In genomic region chr1:92583821-92584760, GRCh38 we compare ENCODE assay signal across 8 cellular contexts.
DNase-seq lines count a peak whose midpoint lies in the region; ATAC-seq and TF ChIP-seq lines count a peak whose summit lies in the region.

No MANE protein-coding gene starts in this region.

- H3K4me1 Mint-ChIP-seq in activated T-cell treated with anti-CD3 and anti-CD28 coated beads, Interleukin-2, amount 50 U/mL, for 4 hours (ENCODE audit: low read depth): peaks cover 62% of the 10 kb centered on the region
- H3K4me1 Mint-ChIP-seq in type B pancreatic cell (ENCODE audit: unreplicated experiment): no peaks in the 10 kb centered on the region

- H3K4me3 ChIP-seq in kidney epithelial cell (ENCODE audit: low read depth, low read length): no peak overlapping the region

- TF ChIP-seq CTCF in kidney epithelial cell (IDR thresholded peaks at IDR 0.05; ENCODE audit: insufficient read depth, low read length, poor library complexity, severe bottlenecking): no peak
- TF ChIP-seq CTCF in type B pancreatic cell (conservative IDR thresholded peaks at IDR 0.05): no peak

- H3K27ac Mint-ChIP-seq in type B pancreatic cell: no peak overlapping the region

- in situ Hi-C loops in G401 (cut with HindIII; ENCODE audit: low sequenced_read_pairs): no loop called here

- peak overlapping the region; percentile 63 for H3K4me3 Mint-ChIP-seq in activated T-cell treated with anti-CD3 and anti-CD28 coated beads, Interleukin-2, amount 50 U/mL, for 4 hours
- H3K4me3 Mint-ChIP-seq in type B pancreatic cell: no peak overlapping the region

- ATAC-seq in activated T-cell treated with anti-CD3 and anti-CD28 coated beads, Interleukin-2, amount 50 U/mL, for 4 hours: peak; percentile 71 to 72
- ATAC-seq in HG03039 (IDR thresholded peaks at IDR 0.05; ENCODE audit: unreplicated experiment): peak; percentile 84
- peak; percentile 62 for ATAC-seq in SK-N-SH treated with all-trans-retinoic acid at 6 μM for 48 hours
- ATAC-seq in esophagus mucosa: no peak

- no peaks in the 10 kb centered on the region for H3K36me3 Mint-ChIP-seq in activated T-cell treated with anti-CD3 and anti-CD28 coated beads, Interleukin-2, amount 50 U/mL, for 4 hours (ENCODE audit: insufficient read depth)
- H3K36me3 Mint-ChIP-seq in type B pancreatic cell: peaks cover 4% of the 10 kb centered on the region

- no peak for DNase-seq in activated T-cell treated with anti-CD3 and anti-CD28 coated beads, Interleukin-2, amount 50 U/mL, for 4 hours
- no peak for DNase-seq in activated T-cell treated with anti-CD3 and anti-CD28 coated beads, Interleukin-2, amount 50 U/mL, for 1 hour
- DNase-seq in kidney epithelial cell (ENCODE audit: low read depth): peak; percentile 4
- no peak for DNase-seq in type B pancreatic cell (ENCODE audit: extremely low spot score, unreplicated experiment)
- no peak for DNase-seq in G401 (ENCODE audit: low spot score)

- no peaks in the 10 kb centered on the region for H3K36me3 ChIP-seq in kidney epithelial cell (ENCODE audit: control insufficient read depth, insufficient read depth, low read length)

- H3K27me3 ChIP-seq in kidney epithelial cell (ENCODE audit: control insufficient read depth, insufficient read depth, low read length): no peaks in the 10 kb centered on the region

- H3K9me3 Mint-ChIP-seq in activated T-cell treated with anti-CD3 and anti-CD28 coated beads, Interleukin-2, amount 50 U/mL, for 4 hours: peaks cover 4% of the 10 kb centered on the region
- peaks cover 5% of the 10 kb centered on the region for H3K9me3 Mint-ChIP-seq in type B pancreatic cell

- no peaks in the 10 kb centered on the region for H3K27me3 Mint-ChIP-seq in activated T-cell treated with anti-CD3 and anti-CD28 coated beads, Interleukin-2, amount 50 U/mL, for 4 hours (ENCODE audit: low read depth)
- no peaks in the 10 kb centered on the region for H3K27me3 Mint-ChIP-seq in type B pancreatic cell

TF ChIP-seq in SK-N-SH treated with all-trans-retinoic acid at 6 μM for 48 hours, 23 proteins besides CTCF, POLR2A, EP300 and RAD21:
- no peak for TF ChIP-seq GLIS3 (CRISPR knock-in tag; IDR thresholded peaks at IDR 0.05)
- no peak for TF ChIP-seq CREB5 (CRISPR knock-in tag; IDR thresholded peaks at IDR 0.05; ENCODE audit: low read depth)
- no peak for TF ChIP-seq CSDC2 (CRISPR knock-in tag; IDR thresholded peaks at IDR 0.05)
- TF ChIP-seq ESRRG (CRISPR knock-in tag; IDR thresholded peaks at IDR 0.05): no peak
- no peak for TF ChIP-seq ISL1 (CRISPR knock-in tag; IDR thresholded peaks at IDR 0.05)
- no peak for TF ChIP-seq BACH2 (CRISPR knock-in tag; IDR thresholded peaks at IDR 0.05; ENCODE audit: borderline replicate concordance)
- no peak for TF ChIP-seq RARB (CRISPR knock-in tag; IDR thresholded peaks at IDR 0.05)
- TF ChIP-seq ZFP30 (CRISPR knock-in tag; IDR thresholded peaks at IDR 0.05): no peak
- no peak for TF ChIP-seq TOX (CRISPR knock-in tag; IDR thresholded peaks at IDR 0.05; ENCODE audit: borderline replicate concordance)
- TF ChIP-seq TSHZ2 (CRISPR knock-in tag; IDR thresholded peaks at IDR 0.05): no peak
- no peak for TF ChIP-seq SNAI2 (CRISPR knock-in tag; IDR thresholded peaks at IDR 0.05)
- no peak for TF ChIP-seq ZNF565 (CRISPR knock-in tag; conservative IDR thresholded peaks at IDR 0.05; ENCODE audit: low read depth)
- TF ChIP-seq POU6F1 (CRISPR knock-in tag; IDR thresholded peaks at IDR 0.05; ENCODE audit: borderline replicate concordance, low read depth): no peak
- no peak for TF ChIP-seq ZC3H10 (CRISPR knock-in tag; IDR thresholded peaks at IDR 0.05)
- TF ChIP-seq ARNTL (CRISPR knock-in tag; IDR thresholded peaks at IDR 0.05; ENCODE audit: borderline replicate concordance, low read depth): no peak
- TF ChIP-seq PPARA (CRISPR knock-in tag; IDR thresholded peaks at IDR 0.05; ENCODE audit: borderline replicate concordance): no peak
- TF ChIP-seq ZNF8 (CRISPR knock-in tag; IDR thresholded peaks at IDR 0.05): no peak
- TF ChIP-seq PATZ1 (CRISPR knock-in tag; IDR thresholded peaks at IDR 0.05; ENCODE audit: borderline replicate concordance): no peak
